Comparison of ENCODE assay signal across 1 cellular context in the genomic region with DNA sequence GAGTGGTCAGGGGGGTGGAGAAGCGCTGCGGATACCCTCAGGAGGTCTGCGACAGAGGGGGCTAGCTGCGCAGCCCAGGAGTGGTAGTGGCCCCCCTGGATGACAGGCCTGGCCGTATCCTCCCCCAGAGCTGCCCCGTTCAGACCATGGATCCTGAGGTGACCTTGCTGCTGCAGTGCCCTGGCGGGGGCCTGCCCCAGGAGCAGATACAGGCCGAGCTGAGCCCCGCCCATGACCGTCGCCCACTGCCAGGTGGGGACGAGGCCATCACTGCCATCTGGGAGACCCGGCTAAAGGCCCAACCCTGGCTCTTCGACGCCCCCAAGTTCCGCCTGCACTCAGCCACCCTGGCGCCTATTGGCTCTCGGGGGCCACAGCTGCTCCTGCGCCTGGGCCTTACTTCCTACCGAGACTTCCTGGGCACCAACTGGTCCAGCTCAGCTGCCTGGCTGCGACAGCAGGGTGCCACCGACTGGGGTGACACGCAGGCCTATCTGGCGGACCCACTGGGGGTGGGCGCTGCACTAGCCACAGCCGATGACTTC.
TF ChIP-seq lines count a peak whose summit lies in the region.

No MANE protein-coding gene starts in this region.

TF ChIP-seq in HEK293, 187 proteins besides CTCF, POLR2A, EP300 and RAD21 (continued from another document):
- TF ChIP-seq ZFHX2 (tag by site-specific recombination; conservative IDR thresholded peaks at IDR 0.05) = peak; percentile 49; the same call in 1 of the 2 replicates
- no peak for TF ChIP-seq HOXD13 (CRISPR knock-in tag; IDR thresholded peaks at IDR 0.05; ENCODE audit: borderline replicate concordance)
- TF ChIP-seq FEZF1 (tag by site-specific recombination; IDR thresholded peaks at IDR 0.05) = no peak
- TF ChIP-seq ZBTB48 (tag by site-specific recombination; IDR thresholded peaks at IDR 0.05) = peak; percentile 32; the same call in 1 of the 2 replicates
- TF ChIP-seq ZNF791 (tag by site-specific recombination; IDR thresholded peaks at IDR 0.05) = no peak
- no peak for TF ChIP-seq KLF8 (tag by site-specific recombination; IDR thresholded peaks at IDR 0.05)
- no peak for TF ChIP-seq ZBTB20 (tag by site-specific recombination; IDR thresholded peaks at IDR 0.05)
